Comparison of ENCODE assay signal across 1 cellular context in the genomic region with DNA sequence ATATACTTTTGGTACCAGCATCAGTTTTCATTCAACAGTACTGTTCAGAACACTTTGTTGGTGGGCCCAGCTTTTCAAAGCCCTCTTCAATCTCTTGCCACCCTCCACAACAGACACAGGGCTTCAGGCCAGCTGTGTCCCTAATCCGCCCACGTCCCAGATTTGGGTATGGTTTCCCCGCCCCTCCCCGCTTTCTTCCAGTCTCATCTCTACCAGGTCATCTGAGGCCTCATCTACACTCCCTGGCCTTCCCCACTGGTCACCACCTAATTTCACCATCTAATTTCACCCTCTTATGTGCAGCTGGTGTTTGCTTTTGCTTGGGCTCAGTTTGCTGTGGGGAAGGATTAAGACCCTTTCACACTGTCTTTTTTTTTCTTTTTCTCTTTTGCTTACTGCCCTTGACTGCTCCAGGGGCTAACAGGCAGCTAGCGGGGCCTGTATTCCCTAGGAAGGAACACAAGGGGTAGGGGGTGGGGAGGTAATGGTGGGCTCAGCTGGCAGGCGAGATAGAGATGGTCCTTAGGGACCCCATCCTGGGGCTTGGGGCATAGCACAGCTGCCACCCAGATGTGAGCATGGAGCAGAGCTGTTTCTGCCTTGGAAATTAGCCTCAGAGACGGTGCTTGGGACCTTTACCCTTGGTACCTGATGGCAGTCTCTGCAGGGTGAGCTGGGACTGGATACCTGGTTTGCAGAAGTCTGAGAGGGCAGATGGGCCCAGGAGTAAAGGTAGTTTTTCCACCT.
TF ChIP-seq lines count a peak whose summit lies in the region.

No MANE protein-coding gene starts in this region.

TF ChIP-seq in K562, 482 proteins besides CTCF, POLR2A, EP300 and RAD21:
- peak; percentile 79 for TF ChIP-seq EGR1 (conservative IDR thresholded peaks at IDR 0.05)
- no peak for TF ChIP-seq TAF9B (IDR thresholded peaks at IDR 0.05; ENCODE audit: partially characterized antibody)
